16 cellular contexts compared by ENCODE assay signal in genomic region chr1:93588206-93588605, GRCh38.
DNase-seq lines count a peak whose midpoint lies in the region; ATAC-seq and TF ChIP-seq lines count a peak whose summit lies in the region.
"Had no signal": no experiment of that assay in that cellular context is flagged by ENCODE, and none has a peak within 500 bp of the region (broad histone marks: within the 10 kb centered on the region; RNA-seq: fewer than 3 reads in every experiment).

No MANE protein-coding gene starts in this region.

- H3K27me3 Mint-ChIP-seq in activated T-cell treated with anti-CD3 and anti-CD28 coated beads, Interleukin-2, amount 50 U/mL, for 72 hours (ENCODE audit: low read depth) = peaks cover 19% of the 10 kb centered on the region
- peaks cover 2% of the 10 kb centered on the region for H3K27me3 Mint-ChIP-seq in activated T-cell treated with anti-CD3 and anti-CD28 coated beads, Interleukin-2, amount 50 U/mL, for 24 hours
- peaks cover 6% of the 10 kb centered on the region for H3K27me3 Mint-ChIP-seq in endothelial cell (ENCODE audit: unreplicated experiment)
- H3K27me3 Mint-ChIP-seq: naive B cell had no signal

- H3K4me1 ChIP-seq in PC-9 (replicated peaks; ENCODE audit: insufficient read depth) = peaks cover 92% of the 10 kb centered on the region
- H3K4me1 ChIP-seq: colonic mucosa had no signal

- no peak overlapping the region for H3K4me3 Mint-ChIP-seq in activated T-cell treated with anti-CD3 and anti-CD28 coated beads, Interleukin-2, amount 50 U/mL, for 72 hours
- H3K4me3 Mint-ChIP-seq in activated T-cell treated with anti-CD3 and anti-CD28 coated beads, Interleukin-2, amount 50 U/mL, for 24 hours = no peak overlapping the region
- peak overlapping the region; percentile 65 for H3K4me3 Mint-ChIP-seq in endothelial cell (ENCODE audit: unreplicated experiment)
- no peak overlapping the region for H3K4me3 Mint-ChIP-seq in stimulated activated effector memory CD8-positive, alpha-beta T cell treated with anti-CD3 and anti-CD28 coated beads, Interleukin-12 subunit alpha, Interleukin-12 subunit beta, amount 100 ng/mL, for 72 hours
- H3K4me3 Mint-ChIP-seq: activated naive CD4-positive, alpha-beta T cell treated with anti-CD3 and anti-CD28 coated beads for 36 hours; naive B cell had no signal

- no peaks in the 10 kb centered on the region for H3K9me3 Mint-ChIP-seq in activated T-cell treated with anti-CD3 and anti-CD28 coated beads, Interleukin-2, amount 50 U/mL, for 72 hours
- no peaks in the 10 kb centered on the region for H3K9me3 Mint-ChIP-seq in activated T-cell treated with anti-CD3 and anti-CD28 coated beads, Interleukin-2, amount 50 U/mL, for 24 hours
- H3K9me3 Mint-ChIP-seq in endothelial cell (ENCODE audit: unreplicated experiment) = no peaks in the 10 kb centered on the region
- H3K9me3 Mint-ChIP-seq in stimulated activated effector memory CD8-positive, alpha-beta T cell treated with anti-CD3 and anti-CD28 coated beads, Interleukin-12 subunit alpha, Interleukin-12 subunit beta, amount 100 ng/mL, for 72 hours = no peaks in the 10 kb centered on the region
- H3K9me3 Mint-ChIP-seq: activated naive CD4-positive, alpha-beta T cell treated with anti-CD3 and anti-CD28 coated beads for 36 hours; naive B cell had no signal

- H3K27ac ChIP-seq in PC-9 (peak overlapping the region; percentile 83), dorsolateral prefrontal cortex (no peak overlapping the region)
- H3K27ac ChIP-seq: colonic mucosa, SJCRH30, vagina had no signal

- H3K36me3 ChIP-seq in PC-9 (ENCODE audit: low read depth) = peaks cover 85% of the 10 kb centered on the region
- H3K36me3 ChIP-seq: colonic mucosa had no signal

- no peak for ATAC-seq in activated T-cell treated with anti-CD3 and anti-CD28 coated beads, Interleukin-2, amount 50 U/mL, for 72 hours (replicated peaks in 1 of 2)
- peak; percentile 75 for ATAC-seq in stimulated activated effector memory CD8-positive, alpha-beta T cell treated with anti-CD3 and anti-CD28 coated beads, Interleukin-12 subunit alpha, Interleukin-12 subunit beta, amount 100 ng/mL, for 72 hours

- H3K9me2 ChIP-seq in PC-9 (ENCODE audit: insufficient read depth) = no peaks in the 10 kb centered on the region

- no peak overlapping the region for H3K4me2 ChIP-seq in PC-9
- H3K4me2 ChIP-seq: smooth muscle cell had no signal

- H3K9me3 ChIP-seq in PC-9 (ENCODE audit: insufficient read depth, low read depth) = no peaks in the 10 kb centered on the region
- H3K9me3 ChIP-seq: colonic mucosa, SJCRH30, vagina had no signal

- TF ChIP-seq CTCF in PC-9 (conservative IDR thresholded peaks at IDR 0.05) = no peak
- no peak for TF ChIP-seq CTCF in endothelial cell (IDR thresholded peaks at IDR 0.05; ENCODE audit: unreplicated experiment)
- TF ChIP-seq CTCF in dorsolateral prefrontal cortex (IDR thresholded peaks at IDR 0.05 in 54 of 56, conservative IDR thresholded peaks at IDR 0.05 in 2 of 56; ENCODE audit: low read depth in 1 of 56, partially characterized antibody in 56 of 56) = no peak

- H3K79me2 ChIP-seq in PC-9 (ENCODE audit: low read depth) = peaks cover 90% of the 10 kb centered on the region

- DNase-seq in activated T-cell treated with anti-CD3 and anti-CD28 coated beads, Interleukin-2, amount 50 U/mL, for 72 hours = peak; percentile 6 to 12
- no peak for DNase-seq in activated T-cell treated with anti-CD3 and anti-CD28 coated beads, Interleukin-2, amount 50 U/mL, for 24 hours
- no peak for DNase-seq in PC-9
- DNase-seq in endothelial cell (ENCODE audit: low spot score) = no peak
- DNase-seq in stimulated activated effector memory CD8-positive, alpha-beta T cell treated with anti-CD3 and anti-CD28 coated beads, Interleukin-12 subunit alpha, Interleukin-12 subunit beta, amount 100 ng/mL, for 72 hours (ENCODE audit: low spot score in 2 of 2) = no peak
- DNase-seq in DMS153 treated with DMSO at 0.1 percent for 48 hours (lab: John Stamatoyannopoulos, UW; ENCODE audit: unreplicated experiment) = no peak
- DNase-seq in dorsolateral prefrontal cortex = no peak
- DNase-seq in AG08395 (ENCODE audit: low spot score) = no peak
- DNase-seq: activated CD4-positive, alpha-beta T cell treated with anti-CD3 and anti-CD28 coated beads for 4 hours; activated naive CD4-positive, alpha-beta T cell treated with anti-CD3 and anti-CD28 coated beads for 36 hours; colonic mucosa; naive B cell; NCI-H345; SJCRH30 had no signal

- CTCF ChIA-PET in PC-9 (lab: Charles Lee) = no interaction called here

- peaks cover 97% of the 10 kb centered on the region for H3F3A ChIP-seq in PC-9 (ENCODE audit: insufficient read depth, low read depth)

- no TSS peak for BruUV-seq in PC-9 (replicated peaks; lab: Mats Ljungman, UMichigan)

- H3K4me3 ChIP-seq in PC-9 = no peak overlapping the region
- no peak overlapping the region for H3K4me3 ChIP-seq in dorsolateral prefrontal cortex
- H3K4me3 ChIP-seq: colonic mucosa, SJCRH30, smooth muscle cell, vagina had no signal

- peaks cover 96% of the 10 kb centered on the region for H4K20me1 ChIP-seq in PC-9 (ENCODE audit: insufficient read depth)

- H3K27ac Mint-ChIP-seq in activated T-cell treated with anti-CD3 and anti-CD28 coated beads, Interleukin-2, amount 50 U/mL, for 72 hours = no peak overlapping the region
- no peak overlapping the region for H3K27ac Mint-ChIP-seq in activated T-cell treated with anti-CD3 and anti-CD28 coated beads, Interleukin-2, amount 50 U/mL, for 24 hours
- H3K27ac Mint-ChIP-seq in endothelial cell (ENCODE audit: unreplicated experiment) = peak overlapping the region; percentile 12
- H3K27ac Mint-ChIP-seq in stimulated activated effector memory CD8-positive, alpha-beta T cell treated with anti-CD3 and anti-CD28 coated beads, Interleukin-12 subunit alpha, Interleukin-12 subunit beta, amount 100 ng/mL, for 72 hours = no peak overlapping the region
- H3K27ac Mint-ChIP-seq: activated naive CD4-positive, alpha-beta T cell treated with anti-CD3 and anti-CD28 coated beads for 36 hours had no signal

- no peak overlapping the region for H2AFZ ChIP-seq in PC-9

- POLR2A ChIA-PET in PC-9 (lab: Charles Lee; ENCODE audit: unreplicated experiment) = no interaction called here

- peaks cover 32% of the 10 kb centered on the region for H3K4me1 Mint-ChIP-seq in activated T-cell treated with anti-CD3 and anti-CD28 coated beads, Interleukin-2, amount 50 U/mL, for 72 hours (ENCODE audit: low read depth)
- H3K4me1 Mint-ChIP-seq in activated T-cell treated with anti-CD3 and anti-CD28 coated beads, Interleukin-2, amount 50 U/mL, for 24 hours (ENCODE audit: low read depth) = peaks cover 22% of the 10 kb centered on the region
- peaks cover 39% of the 10 kb centered on the region for H3K4me1 Mint-ChIP-seq in endothelial cell (ENCODE audit: unreplicated experiment)
- H3K4me1 Mint-ChIP-seq in stimulated activated effector memory CD8-positive, alpha-beta T cell treated with anti-CD3 and anti-CD28 coated beads, Interleukin-12 subunit alpha, Interleukin-12 subunit beta, amount 100 ng/mL, for 72 hours = peaks cover 30% of the 10 kb centered on the region

- H3K27me3 ChIP-seq in PC-9 (ENCODE audit: insufficient read depth, low read depth) = no peaks in the 10 kb centered on the region
- no peaks in the 10 kb centered on the region for H3K27me3 ChIP-seq in dorsolateral prefrontal cortex
- H3K27me3 ChIP-seq: colonic mucosa, SJCRH30, vagina had no signal

- no peaks in the 10 kb centered on the region for H3K36me3 Mint-ChIP-seq in activated T-cell treated with anti-CD3 and anti-CD28 coated beads, Interleukin-2, amount 50 U/mL, for 72 hours (ENCODE audit: insufficient read depth in 2 of 2)
- H3K36me3 Mint-ChIP-seq in activated T-cell treated with anti-CD3 and anti-CD28 coated beads, Interleukin-2, amount 50 U/mL, for 24 hours (ENCODE audit: low read depth) = no peaks in the 10 kb centered on the region
- peaks cover 34% of the 10 kb centered on the region for H3K36me3 Mint-ChIP-seq in endothelial cell (ENCODE audit: low read depth, unreplicated experiment)
- no peaks in the 10 kb centered on the region for H3K36me3 Mint-ChIP-seq in stimulated activated effector memory CD8-positive, alpha-beta T cell treated with anti-CD3 and anti-CD28 coated beads, Interleukin-12 subunit alpha, Interleukin-12 subunit beta, amount 100 ng/mL, for 72 hours

- intact Hi-C loops in PC-9 (cut with micrococcal nuclease; ENCODE audit: unreplicated experiment) (loop anchor here (5.0 kb wide), 1 partner anchor 94 kb away; the partner anchor contains the start of gene BCAR3), dorsolateral prefrontal cortex (cut with DNase I) (no loop called here)

Comparison
In these comparisons a context has a peak if more than half of its experiments do, and no peak if none do; other contexts are left out.
1. DNase-seq: peak in activated T-cell treated with anti-CD3 and anti-CD28 coated beads, Interleukin-2, amount 50 U/mL, for 72 hours (2 of 2); none in activated T-cell treated with anti-CD3 and anti-CD28 coated beads, Interleukin-2, amount 50 U/mL, for 24 hours (single experiment), PC-9 (0 of 2), endothelial cell (single experiment), stimulated activated effector memory CD8-positive, alpha-beta T cell treated with anti-CD3 and anti-CD28 coated beads, Interleukin-12 subunit alpha, Interleukin-12 subunit beta, amount 100 ng/mL, for 72 hours (0 of 2), DMS153 treated with DMSO at 0.1 percent for 48 hours (single experiment), dorsolateral prefrontal cortex (0 of 10) and AG08395 (single experiment).